In the genomic region with DNA sequence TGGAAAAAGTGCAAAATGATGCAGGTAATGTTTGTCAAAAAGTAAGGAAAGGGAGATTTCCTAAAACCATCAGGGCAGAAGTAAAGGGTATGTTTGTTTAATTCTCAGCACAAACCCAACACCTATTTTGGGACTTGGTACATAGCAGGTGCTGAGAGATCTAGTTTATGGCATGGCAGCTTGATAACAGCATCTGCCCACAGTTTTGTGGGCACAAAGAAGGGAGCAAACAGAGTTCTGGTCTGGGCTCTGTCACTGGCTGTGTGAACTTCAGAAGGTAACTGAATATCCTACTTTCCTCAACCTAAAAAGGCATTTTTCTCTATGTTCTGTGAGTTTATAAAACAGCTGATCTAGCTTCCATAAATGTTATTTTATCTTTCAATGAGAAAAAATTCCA, we compare ENCODE assay signal across 37 cellular contexts.
"Had no signal": no experiment of that assay in that cellular context is flagged by ENCODE, and none has a peak within 500 bp of the region (broad histone marks: within the 10 kb centered on the region; RNA-seq: fewer than 3 reads in every experiment).

No MANE protein-coding gene starts in this region.

- H3K36me3 Mint-ChIP-seq: activated naive CD4-positive, alpha-beta T cell treated with anti-CD3 and anti-CD28 coated beads, Interleukin-2, amount 50 U/mL, for 24 hours; activated naive CD8-positive, alpha-beta T cell treated with anti-CD3 and anti-CD28 coated beads, Interleukin-2, amount 10 ng/mL, durations not matched to agents 7 days and 5 days had no signal

- H3K4me1 Mint-ChIP-seq: activated B cell treated with CpG ODN at 0.5 μM for 24 hours; activated naive CD4-positive, alpha-beta T cell treated with anti-CD3 and anti-CD28 coated beads, Interleukin-2, amount 50 U/mL, for 24 hours; activated naive CD8-positive, alpha-beta T cell treated with anti-CD3 and anti-CD28 coated beads, Interleukin-2, amount 10 ng/mL, durations not matched to agents 7 days and 5 days had no signal

- H3K27me3 Mint-ChIP-seq: activated T-cell treated with anti-CD3 and anti-CD28 coated beads, Interleukin-2, amount 50 U/mL, for 24 hours had no signal

- H3K4me1 ChIP-seq: ascending aorta, Peyer's patch had no signal

- H3K36me3 ChIP-seq: ascending aorta, cardiac muscle cell, MG63, Peyer's patch had no signal

- H3K9me3 ChIP-seq: ascending aorta, MG63, Peyer's patch had no signal

- H3K27ac Mint-ChIP-seq: activated B cell treated with CpG ODN at 0.5 μM for 24 hours; activated CD8-positive, alpha-beta T cell treated with anti-CD3 and anti-CD28 coated beads, Interleukin-2, amount 10 ng/mL, durations not matched to agents 7 days and 5 days; activated naive CD4-positive, alpha-beta T cell treated with anti-CD3 and anti-CD28 coated beads, Interleukin-2, amount 50 U/mL, for 24 hours; activated naive CD8-positive, alpha-beta T cell treated with anti-CD3 and anti-CD28 coated beads, Interleukin-2, amount 10 ng/mL, durations not matched to agents 7 days and 5 days; activated T-cell treated with anti-CD3 and anti-CD28 coated beads, Interleukin-2, amount 50 U/mL, for 24 hours; activated T-helper 2 cell treated with anti-CD3 and anti-CD28 coated beads, Interferon-gamma antibody, Interleukin-2, Interleukin-4, amounts not matched to agents 10 μg/mL and 5 μg/mL and 100 μg/mL, durations not matched to agents 14 hours and 24 hours and 36 hours had no signal

- DNase-seq: activated B cell treated with CpG ODN at 0.5 μM for 24 hours; activated CD4-positive, alpha-beta T cell treated with anti-CD3 and anti-CD28 coated beads for 48 hours; activated CD4-positive, CD25-positive, alpha-beta regulatory T cell treated with anti-CD3 and anti-CD28 coated beads, Interleukin-2, amount 50 U/mL, for 72 hours; activated CD8-positive, alpha-beta T cell treated with anti-CD3 and anti-CD28 coated beads, Interleukin-2, amount 10 ng/mL, durations not matched to agents 7 days and 5 days; activated gamma-delta T cell; activated naive CD4-positive, alpha-beta T cell treated with Interleukin-2 at 50 U/mL for 16 hours; activated naive CD8-positive, alpha-beta T cell treated with anti-CD3 and anti-CD28 coated beads, Interleukin-2, amount 10 ng/mL, durations not matched to agents 7 days and 5 days; activated T-cell treated with anti-CD3 and anti-CD28 coated beads, Interleukin-2, amount 50 U/mL, for 24 hours; amygdala; Karpas-422; KBM-7; MG63; NCI-H1048; NCI-H1105 treated with DMSO at 0.1 percent for 48 hours; NCI-H1436; NCI-H187; NCI-H2029 treated with DMSO at 0.1 percent for 48 hours; NCI-H2171 treated with DMSO at 0.1 percent for 48 hours; NCI-H2227 treated with DMSO at 0.1 percent for 48 hours; NCI-H446; NCI-H510A treated with DMSO at 0.1 percent for 48 hours; NCI-H526 treated with DMSO at 0.1 percent for 48 hours; NCI-H82; PC-3; Peyer's patch; RPMI8226; SHP77 treated with DMSO at 0.1 percent for 48 hours; SW 1271; T-helper 1 cell; T-helper 2 cell; T-helper 9 cell had no signal

- ATAC-seq: activated CD8-positive, alpha-beta T cell treated with anti-CD3 and anti-CD28 coated beads, Interleukin-2, amount 10 ng/mL, durations not matched to agents 7 days and 5 days; SK-N-SH treated with all-trans-retinoic acid at 6 μM for 48 hours had no signal

- H3K9me3 Mint-ChIP-seq: activated B cell treated with CpG ODN at 0.5 μM for 24 hours; activated naive CD4-positive, alpha-beta T cell treated with anti-CD3 and anti-CD28 coated beads, Interleukin-2, amount 50 U/mL, for 24 hours; activated naive CD8-positive, alpha-beta T cell treated with anti-CD3 and anti-CD28 coated beads, Interleukin-2, amount 10 ng/mL, durations not matched to agents 7 days and 5 days; activated T-cell treated with anti-CD3 and anti-CD28 coated beads, Interleukin-2, amount 50 U/mL, for 24 hours; activated T-helper 2 cell treated with anti-CD3 and anti-CD28 coated beads, Interferon-gamma antibody, Interleukin-2, Interleukin-4, amounts not matched to agents 10 μg/mL and 5 μg/mL and 100 μg/mL, durations not matched to agents 14 hours and 24 hours and 36 hours had no signal

- H3K4me3 Mint-ChIP-seq: activated B cell treated with CpG ODN at 0.5 μM for 24 hours; activated CD8-positive, alpha-beta T cell treated with anti-CD3 and anti-CD28 coated beads, Interleukin-2, amount 10 ng/mL, durations not matched to agents 7 days and 5 days; activated naive CD4-positive, alpha-beta T cell treated with anti-CD3 and anti-CD28 coated beads, Interleukin-2, amount 50 U/mL, for 24 hours; activated naive CD8-positive, alpha-beta T cell treated with anti-CD3 and anti-CD28 coated beads, Interleukin-2, amount 10 ng/mL, durations not matched to agents 7 days and 5 days; activated T-cell treated with anti-CD3 and anti-CD28 coated beads, Interleukin-2, amount 50 U/mL, for 24 hours had no signal

- H3K27me3 ChIP-seq: ascending aorta, cardiac muscle cell, MG63, Peyer's patch had no signal

- H3K27ac ChIP-seq: ascending aorta, cardiac muscle cell, Peyer's patch, VCaP had no signal

- H3K4me3 ChIP-seq: ascending aorta, cardiac muscle cell, MG63, Peyer's patch had no signal
